26 cellular contexts compared by ENCODE assay signal in genomic region chrX:68826113-68826980, GRCh38. TPM values are rescaled to one million over a fixed set of nuclear protein-coding genes. Genes with fewer than 3 reads are reported as not detected.
A peak's percentile ranks its signal among the peaks of the same experiment; 100 is the strongest.
DNase-seq lines count a peak whose midpoint lies in the region; ATAC-seq and TF ChIP-seq lines count a peak whose summit lies in the region.
"Had no signal": no experiment of that assay in that cellular context is flagged by ENCODE, and none has a peak within 500 bp of the region (broad histone marks: within the 10 kb centered on the region; RNA-seq: fewer than 3 reads in every experiment).

No MANE protein-coding gene starts in this region.

- H3K9me3 Mint-ChIP-seq in H9 (peaks cover 60 to 83% of the 10 kb centered on the region in 2 experiments), memory B cell (no peaks in the 10 kb centered on the region)
- H3K9me3 Mint-ChIP-seq: CD4-positive, alpha-beta memory T cell; stimulated activated naive CD8-positive, alpha-beta T cell treated with anti-CD3 and anti-CD28 coated beads, Interleukin-15, Interleukin-2, amounts not matched to agents 100 ng/mL and 50 ng/mL, for 24 hours had no signal

- H4K8ac ChIP-seq in H9 (replicated peaks; ENCODE audit: insufficient read length, low read depth, low read length), result no peak overlapping the region

- no peak overlapping the region for H3K9ac ChIP-seq in H9 (ENCODE audit: extremely low read depth, insufficient read length, low read length)

- peaks cover 6 to 17% of the 10 kb centered on the region in 2 experiments for H3K4me1 Mint-ChIP-seq in H9
- H3K4me1 Mint-ChIP-seq in memory B cell, result peaks cover 18% of the 10 kb centered on the region

- no peak overlapping the region for H3K27ac Mint-ChIP-seq in H9
- H3K27ac Mint-ChIP-seq in memory B cell, result no peak overlapping the region
- H3K27ac Mint-ChIP-seq: progenitor cell of endocrine pancreas; stimulated activated naive CD8-positive, alpha-beta T cell treated with anti-CD3 and anti-CD28 coated beads, Interleukin-15, Interleukin-2, amounts not matched to agents 100 ng/mL and 50 ng/mL, for 24 hours had no signal

- no peak overlapping the region for H3K4me2 ChIP-seq in H9 (ENCODE audit: insufficient read depth, insufficient read length, low read length)

- peak; percentile 51 for DNase-seq in DMS53 (lab: John Stamatoyannopoulos, UW)
- DNase-seq in H9, result peak; percentile 15
- DNase-seq in choroid plexus epithelial cell (ENCODE audit: low read depth), result peak; percentile 28
- no peak for DNase-seq in memory B cell (ENCODE audit: low spot score in 2 of 2)
- no peak for DNase-seq in stimulated activated CD8-positive, alpha-beta memory T cell treated with anti-CD3 and anti-CD28 coated beads, Interleukin-4, amount 100 ng/mL, for 48 hours
- DNase-seq in LoVo (ENCODE audit: low spot score), result no peak
- DNase-seq in NCI-H226, result no peak
- DNase-seq: activated CD4-positive, alpha-beta T cell treated with anti-CD3 and anti-CD28 coated beads for 1 hour; activated effector memory CD4-positive, alpha-beta T cell treated with Interleukin-2 at 50 U/mL for 16 hours; brain microvascular endothelial cell; CD4-positive, alpha-beta memory T cell; DMS79; gastrocnemius medialis; HCEC 1CT; kidney; mesendoderm; NCI-H1436; NCI-H524 treated with DMSO at 0.1 percent for 48 hours; small intestine; stimulated activated CD4-positive, alpha-beta T cell treated with anti-CD3 and anti-CD28 coated beads, Interleukin-2, amount 100 ng/mL, for 48 hours; tibial artery had no signal

- H2AK5ac ChIP-seq in H9 (ENCODE audit: insufficient read length, low read length), result no peak overlapping the region

- no peak overlapping the region for H3K27ac ChIP-seq in H9 (ENCODE audit: insufficient read length, low read depth, low read length)
- H3K27ac ChIP-seq: brain microvascular endothelial cell, dorsolateral prefrontal cortex, epithelial cell of prostate, gastrocnemius medialis, tibial artery had no signal

- no peaks in the 10 kb centered on the region for H3K79me1 ChIP-seq in H9 (ENCODE audit: insufficient read depth, low read depth, low read length, poor library complexity, severe bottlenecking)

- no peak overlapping the region for H2BK20ac ChIP-seq in H9 (ENCODE audit: low read depth, low read length, poor library complexity, severe bottlenecking)

- no peak overlapping the region for H2BK15ac ChIP-seq in H9 (ENCODE audit: low read depth, low read length)

- H4K20me1 ChIP-seq in H9 (ENCODE audit: control insufficient read depth, insufficient read depth, insufficient read length), result no peaks in the 10 kb centered on the region

- no peak overlapping the region for H3K4me3 ChIP-seq in choroid plexus epithelial cell (ENCODE audit: low read depth, low read length)
- H3K4me3 ChIP-seq: dorsolateral prefrontal cortex, gastrocnemius medialis, tibial artery had no signal

- peaks cover 7% of the 10 kb centered on the region for H3K23me2 ChIP-seq in H9 (ENCODE audit: insufficient read length, low read depth, low read length, poor library complexity, severe bottlenecking)

- no peak overlapping the region for H2BK5ac ChIP-seq in H9 (ENCODE audit: insufficient read length, low read length)

- no peak overlapping the region for H3K4me3 Mint-ChIP-seq in H9
- H3K4me3 Mint-ChIP-seq in memory B cell, result peak overlapping the region; percentile 21
- H3K4me3 Mint-ChIP-seq: stimulated activated naive CD8-positive, alpha-beta T cell treated with anti-CD3 and anti-CD28 coated beads, Interleukin-15, Interleukin-2, amounts not matched to agents 100 ng/mL and 50 ng/mL, for 24 hours had no signal

- H2BK120ac ChIP-seq in H9 (ENCODE audit: low read depth, low read length, poor library complexity, severe bottlenecking), result no peak overlapping the region

- no peak overlapping the region for H2BK12ac ChIP-seq in H9 (ENCODE audit: insufficient read length, low read depth, low read length)

- H3K4ac ChIP-seq in H9 (ENCODE audit: low read depth, low read length), result no peak overlapping the region

- ATAC-seq in memory B cell (ENCODE audit: low read depth), result no peak
- ATAC-seq in HG02623 (IDR thresholded peaks at IDR 0.05; ENCODE audit: unreplicated experiment), result no peak
- ATAC-seq: gastrocnemius medialis had no signal

- no peak overlapping the region for H3T11ph ChIP-seq in H9 (ENCODE audit: low read length)

- no peak overlapping the region for H2AFZ ChIP-seq in H9 (ENCODE audit: low read length)

- peaks cover 47% of the 10 kb centered on the region for H3K27me3 ChIP-seq in H9 (ENCODE audit: insufficient read depth, low read length)
- H3K27me3 ChIP-seq: brain microvascular endothelial cell, gastrocnemius medialis, tibial artery had no signal

- no peak overlapping the region for H4K91ac ChIP-seq in H9 (ENCODE audit: insufficient read length, low read depth, low read length)

- H3K27me3 Mint-ChIP-seq in H9 (ENCODE audit: low read depth) (peaks cover 90% of the 10 kb centered on the region), memory B cell (no peaks in the 10 kb centered on the region)
- H3K27me3 Mint-ChIP-seq: progenitor cell of endocrine pancreas; stimulated activated naive CD8-positive, alpha-beta T cell treated with anti-CD3 and anti-CD28 coated beads, Interleukin-15, Interleukin-2, amounts not matched to agents 100 ng/mL and 50 ng/mL, for 24 hours had no signal

- H3K4me1 ChIP-seq in H9 (ENCODE audit: insufficient read depth, low read length), result 0 out of 2 replicates have a peak, but pooled peaks cover 2% of the 10 kb centered on the region
- H3K4me1 ChIP-seq: gastrocnemius medialis had no signal

- no peak overlapping the region for H3K18ac ChIP-seq in H9 (ENCODE audit: insufficient read length, low read depth, low read length)

- H3K9me3 ChIP-seq in H9 (ENCODE audit: control insufficient read depth, low read depth, low read length), result no peaks in the 10 kb centered on the region
- H3K9me3 ChIP-seq: gastrocnemius medialis, tibial artery had no signal

- no peak for TF ChIP-seq CTCF in H9 (conservative IDR thresholded peaks at IDR 0.05)
- TF ChIP-seq CTCF in choroid plexus epithelial cell (conservative IDR thresholded peaks at IDR 0.05; ENCODE audit: low read depth, low read length), result no peak

- H4K5ac ChIP-seq in H9 (ENCODE audit: insufficient read length, low read depth, low read length), result no peak overlapping the region

- WGBS in H9 (ENCODE audit: extremely low coverage, insufficient read length, low lambda C conversion rate), result no CpG with 5 or more reads among the region's 10 CpGs

- H3K14ac ChIP-seq in H9 (ENCODE audit: insufficient read depth, low read length), result no peak overlapping the region

- peaks cover 0 to 5% (median under 1%) of the 10 kb centered on the region in 3 experiments; a peak in 3 of 7 replicates for H3K36me3 Mint-ChIP-seq in H9 (ENCODE audit: insufficient read depth in 1 of 3, low read depth in 3 of 3)
- no peaks in the 10 kb centered on the region for H3K36me3 Mint-ChIP-seq in memory B cell

- no peak overlapping the region for H3K23ac ChIP-seq in H9 (ENCODE audit: insufficient read length, low read depth, low read length)

- H3K56ac ChIP-seq in H9 (ENCODE audit: insufficient read length, low read depth, low read length), result no peak overlapping the region

- no peaks in the 10 kb centered on the region for H3K79me2 ChIP-seq in H9 (ENCODE audit: insufficient read depth, low read length)

RNA-seq across cellular contexts. Expression of gene EFNB1, which starts 2.5 kb away (rescaled TPM):
- total RNA-seq in H9 (2021), result 2.7 and 3.1 TPM in 2 replicates

Comparison
In these comparisons a context has a peak if more than half of its experiments do, and no peak if none do; other contexts are left out.
1. DNase-seq: peak in DMS53 (single experiment), H9 (single experiment) and choroid plexus epithelial cell (single experiment); none in memory B cell (0 of 2), stimulated activated CD8-positive, alpha-beta memory T cell treated with anti-CD3 and anti-CD28 coated beads, Interleukin-4, amount 100 ng/mL, for 48 hours (single experiment), LoVo (single experiment) and NCI-H226 (single experiment).